In genomic region chr16:46883353-46883689, GRCh38 we compare ENCODE assay signal across 8 cellular contexts. TPM values are rescaled to one million over a fixed set of nuclear protein-coding genes. Genes with fewer than 3 reads are reported as not detected.
DNase-seq lines count a peak whose midpoint lies in the region; ATAC-seq and TF ChIP-seq lines count a peak whose summit lies in the region.

No MANE protein-coding gene starts in this region.

- peaks cover 18% of the 10 kb centered on the region; the same call in 1 of the 2 replicates for H3K79me2 ChIP-seq in SU-DHL-6 (ENCODE audit: insufficient read depth, low read length)

- H3K27me3 ChIP-seq in heart right ventricle = peaks cover 0 to 4% (median 0%) of the 10 kb centered on the region in 7 donors
- no peaks in the 10 kb centered on the region for H3K27me3 ChIP-seq in SU-DHL-6 (ENCODE audit: low read length)

- H3K4me1 ChIP-seq in heart right ventricle = peaks cover 0 to 26% (median 19%) of the 10 kb centered on the region in 9 donors

- no peaks in the 10 kb centered on the region for H3F3A ChIP-seq in SU-DHL-6 (ENCODE audit: insufficient read depth)

- peak overlapping the region; percentile 48 to 99 (median 86) for H3K4me3 ChIP-seq in heart right ventricle
- peak overlapping the region; percentile 90 for H3K4me3 ChIP-seq in SU-DHL-6 (ENCODE audit: insufficient read depth, low read length, poor library complexity, severe bottlenecking)
- H3K4me3 ChIP-seq in foreskin fibroblast (ENCODE audit: low read depth in 1 of 2, low read length in 2 of 2) = peak overlapping the region; percentile 79 to 82
- peak overlapping the region; percentile 69 for H3K4me3 ChIP-seq in retinal pigment epithelial cell (ENCODE audit: low read length)

- no peaks in the 10 kb centered on the region for H3K9me3 ChIP-seq in heart right ventricle
- H3K9me3 ChIP-seq in SU-DHL-6 (ENCODE audit: insufficient read depth, low read length) = no peaks in the 10 kb centered on the region

- WGBS in heart right ventricle, 2 donors = 33 to 35% methylated on average over 10 of the region's 10 CpGs

- peak overlapping the region in 5 of 10 donors; percentile 27 to 67 (median 43) for H3K27ac ChIP-seq in heart right ventricle
- H3K27ac ChIP-seq in SU-DHL-6 (ENCODE audit: low read depth, low read length) = peak overlapping the region; percentile 40

- no peak for TF ChIP-seq CTCF in heart right ventricle (IDR thresholded peaks at IDR 0.05)
- no peak for TF ChIP-seq CTCF in SU-DHL-6 (IDR thresholded peaks at IDR 0.05; ENCODE audit: insufficient read depth, low read length, poor library complexity, severe bottlenecking)
- TF ChIP-seq CTCF in foreskin fibroblast (IDR thresholded peaks at IDR 0.05; ENCODE audit: low read depth, low read length) = no peak
- no peak for TF ChIP-seq CTCF in retinal pigment epithelial cell (conservative IDR thresholded peaks at IDR 0.05; ENCODE audit: low read depth, low read length)

- H4K20me1 ChIP-seq in SU-DHL-6 (ENCODE audit: low read depth, low read length) = no peaks in the 10 kb centered on the region

- no peaks in the 10 kb centered on the region for H3K9me2 ChIP-seq in SU-DHL-6 (replicated peaks; ENCODE audit: insufficient read depth, low read length)

- ATAC-seq in heart right ventricle = no peak
- ATAC-seq in left cardiac atrium = no peak
- ATAC-seq in HG02763 (IDR thresholded peaks at IDR 0.05; ENCODE audit: unreplicated experiment) = no peak
- ATAC-seq in GM21381 (IDR thresholded peaks at IDR 0.05; ENCODE audit: unreplicated experiment) = no peak

- H3K9ac ChIP-seq in SU-DHL-6 (ENCODE audit: low read length) = peak overlapping the region; percentile 67

- H2AFZ ChIP-seq in SU-DHL-6 (ENCODE audit: low read depth, low read length, severe bottlenecking) = peak overlapping the region; percentile 87

- intact Hi-C loops in heart right ventricle (cut with DNase I) (no loop called here), left cardiac atrium (cut with DNase I) (no loop called here)

- H3K4me2 ChIP-seq in SU-DHL-6 (ENCODE audit: low read depth, low read length, poor library complexity, severe bottlenecking) = peak overlapping the region; percentile 73

- DNase-seq in heart right ventricle = no peak
- no peak for DNase-seq in left cardiac atrium
- no peak for DNase-seq in foreskin fibroblast
- DNase-seq in retinal pigment epithelial cell (ENCODE audit: low read depth) = no peak
- DNase-seq in activated CD4-positive, alpha-beta T cell treated with anti-CD3 and anti-CD28 coated beads, Interleukin-2, amount 50 U/mL, for 4 hours = no peak

- H3K36me3 ChIP-seq in heart right ventricle (no peaks in the 10 kb centered on the region), SU-DHL-6 (ENCODE audit: low read length) (no peaks in the 10 kb centered on the region)

RNA-seq across cellular contexts. Expression of gene GPT2, which starts 0.8 kb away (rescaled TPM):
- total RNA-seq in heart right ventricle (10 to 100 TPM in 9 of 10 donors, 1 to 10 TPM in 1; 8.6 to 23.7 (median 18.7) TPM), left cardiac atrium (10 to 100 TPM; 14.0 to 24.5 TPM)
- polyA plus RNA-seq in heart right ventricle = 1 to 10 TPM; 6.7 to 8.0 TPM

RNA-seq across cellular contexts. Expression of gene C16orf87, which starts 52.3 kb away (rescaled TPM):
- total RNA-seq in heart right ventricle (10 to 100 TPM in 9 of 10 donors, 1 to 10 TPM in 1; 8.6 to 17.8 (median 12.3) TPM), left cardiac atrium (10 to 100 TPM in 1 of 2 donors, 1 to 10 TPM in 1; 8.6 to 10.2 TPM)
- 1 to 10 TPM; 3.1 to 8.3 TPM for polyA plus RNA-seq in heart right ventricle
